Comparison of ENCODE assay signal across 11 cellular contexts in the genomic region with DNA sequence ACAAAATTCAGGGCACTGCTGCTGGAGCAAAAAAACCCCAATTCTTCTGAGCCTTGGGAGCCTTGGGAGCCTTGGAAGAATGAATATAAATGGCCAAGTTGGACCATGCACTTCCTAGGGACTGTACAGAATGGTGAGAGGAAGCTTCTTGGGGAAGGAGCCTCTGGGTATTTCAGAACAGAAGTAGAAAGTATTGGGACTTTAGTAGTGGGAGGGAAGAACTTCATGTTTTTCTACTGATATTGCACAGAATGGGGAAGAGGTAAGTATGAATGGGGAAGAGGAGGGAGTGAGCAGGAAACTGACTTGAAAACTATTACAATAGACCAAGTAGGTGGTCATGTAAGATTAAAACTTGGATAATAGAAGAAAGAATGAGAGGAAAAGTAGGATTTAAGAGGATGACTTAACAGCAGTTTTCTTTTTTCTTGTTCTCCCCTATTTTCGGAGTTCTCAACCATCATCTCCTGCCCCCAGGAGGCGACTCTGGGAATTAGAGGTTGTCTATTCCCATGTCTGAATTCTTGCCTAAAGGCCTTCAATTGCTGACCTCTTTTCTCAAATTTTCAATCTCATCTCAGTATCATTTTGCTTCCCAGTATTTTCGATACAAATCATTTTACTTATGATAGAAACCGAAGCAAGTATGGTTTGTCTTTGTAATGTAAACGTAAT. TPM values are rescaled to one million over a fixed set of nuclear protein-coding genes. Genes with fewer than 3 reads are reported as not detected.
DNase-seq lines count a peak whose midpoint lies in the region; ATAC-seq and TF ChIP-seq lines count a peak whose summit lies in the region.
"Had no signal": no experiment of that assay in that cellular context is flagged by ENCODE, and none has a peak within 500 bp of the region (broad histone marks: within the 10 kb centered on the region; RNA-seq: fewer than 3 reads in every experiment).

No MANE protein-coding gene starts in this region.

- CTCF ChIA-PET in HEK293T (lab: Yijun Ruan, JAX) = no interaction called here

- intact Hi-C loops in left cardiac atrium (cut with DNase I) = no loop called here

- DNase-seq in HEK293T (ENCODE audit: extremely low spot score) (peak; percentile 30), T1000 (lab: John Stamatoyannopoulos, UW) (peak; percentile 18), left cardiac atrium (no peak), amygdala (lab: John Stamatoyannopoulos, UW) (no peak), putamen (ENCODE audit: low spot score) (no peak)
- DNase-seq: activated effector memory CD4-positive, alpha-beta T cell treated with Interleukin-2 at 50 U/mL for 16 hours; NCI-H1436 had no signal

- peak; percentile 29 for TF ChIP-seq CTCF in 22Rv1 (IDR thresholded peaks at IDR 0.05)

- H3K27ac ChIP-seq in 22Rv1 = no peak overlapping the region
- H3K27ac ChIP-seq: vagina had no signal

- ATAC-seq in left cardiac atrium (peak; percentile 28 to 55), GM21423 (IDR thresholded peaks at IDR 0.05; ENCODE audit: unreplicated experiment) (no peak), GM18511 (IDR thresholded peaks at IDR 0.05; ENCODE audit: unreplicated experiment) (no peak)

- POLR2A ChIA-PET in HEK293T (lab: Yijun Ruan, JAX) = no interaction called here

TF ChIP-seq in HEK293T, 16 proteins besides CTCF, POLR2A, EP300 and RAD21:
- TF ChIP-seq HDGF (IDR thresholded peaks at IDR 0.05; ENCODE audit: borderline replicate concordance) (no peak), SUZ12 (IDR thresholded peaks at IDR 0.05) (no peak), ZNF384 (IDR thresholded peaks at IDR 0.05) (no peak), SP1 (IDR thresholded peaks at IDR 0.05) (no peak), BHLHE40 (IDR thresholded peaks at IDR 0.05; ENCODE audit: borderline replicate concordance) (no peak), FOXM1 (IDR thresholded peaks at IDR 0.05; ENCODE audit: borderline replicate concordance) (no peak), NFRKB (IDR thresholded peaks at IDR 0.05) (no peak), CTBP1 (IDR thresholded peaks at IDR 0.05; ENCODE audit: borderline replicate concordance) (no peak), L3MBTL2 (conservative IDR thresholded peaks at IDR 0.05) (no peak), FOXK2 (IDR thresholded peaks at IDR 0.05) (no peak), ELF4 (IDR thresholded peaks at IDR 0.05) (no peak), FOXA1 (IDR thresholded peaks at IDR 0.05) (no peak), ARNT (IDR thresholded peaks at IDR 0.05) (no peak), TARDBP (IDR thresholded peaks at IDR 0.05) (no peak), LEF1 (IDR thresholded peaks at IDR 0.05; ENCODE audit: borderline replicate concordance) (no peak)
- TF ChIP-seq, protein P1, sequence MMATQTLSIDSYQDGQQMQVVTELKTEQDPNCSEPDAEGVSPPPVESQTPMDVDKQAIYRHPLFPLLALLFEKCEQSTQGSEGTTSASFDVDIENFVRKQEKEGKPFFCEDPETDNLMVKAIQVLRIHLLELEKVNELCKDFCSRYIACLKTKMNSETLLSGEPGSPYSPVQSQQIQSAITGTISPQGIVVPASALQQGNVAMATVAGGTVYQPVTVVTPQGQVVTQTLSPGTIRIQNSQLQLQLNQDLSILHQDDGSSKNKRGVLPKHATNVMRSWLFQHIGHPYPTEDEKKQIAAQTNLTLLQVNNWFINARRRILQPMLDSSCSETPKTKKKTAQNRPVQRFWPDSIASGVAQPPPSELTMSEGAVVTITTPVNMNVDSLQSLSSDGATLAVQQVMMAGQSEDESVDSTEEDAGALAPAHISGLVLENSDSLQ (IDR thresholded peaks at IDR 0.05) = no peak
TF ChIP-seq in HEK293T: peak in this region for 0.

RNA-seq across cellular contexts. Expression of a gene that starts 44.5 kb away (rescaled TPM):
- total RNA-seq in left cardiac atrium = 10 to 100 TPM; 35.9 to 39.9 TPM

Comparison
In these comparisons a context has a peak if more than half of its experiments do, and no peak if none do; other contexts are left out.
1. DNase-seq: peak in HEK293T (single experiment) and T1000 (single experiment); none in left cardiac atrium (single experiment), amygdala (0 of 56) and putamen (single experiment).
2. ATAC-seq: peak in left cardiac atrium (2 of 2); none in GM21423 (single experiment) and GM18511 (single experiment).